10 cellular contexts compared by ENCODE assay signal in the genomic region with DNA sequence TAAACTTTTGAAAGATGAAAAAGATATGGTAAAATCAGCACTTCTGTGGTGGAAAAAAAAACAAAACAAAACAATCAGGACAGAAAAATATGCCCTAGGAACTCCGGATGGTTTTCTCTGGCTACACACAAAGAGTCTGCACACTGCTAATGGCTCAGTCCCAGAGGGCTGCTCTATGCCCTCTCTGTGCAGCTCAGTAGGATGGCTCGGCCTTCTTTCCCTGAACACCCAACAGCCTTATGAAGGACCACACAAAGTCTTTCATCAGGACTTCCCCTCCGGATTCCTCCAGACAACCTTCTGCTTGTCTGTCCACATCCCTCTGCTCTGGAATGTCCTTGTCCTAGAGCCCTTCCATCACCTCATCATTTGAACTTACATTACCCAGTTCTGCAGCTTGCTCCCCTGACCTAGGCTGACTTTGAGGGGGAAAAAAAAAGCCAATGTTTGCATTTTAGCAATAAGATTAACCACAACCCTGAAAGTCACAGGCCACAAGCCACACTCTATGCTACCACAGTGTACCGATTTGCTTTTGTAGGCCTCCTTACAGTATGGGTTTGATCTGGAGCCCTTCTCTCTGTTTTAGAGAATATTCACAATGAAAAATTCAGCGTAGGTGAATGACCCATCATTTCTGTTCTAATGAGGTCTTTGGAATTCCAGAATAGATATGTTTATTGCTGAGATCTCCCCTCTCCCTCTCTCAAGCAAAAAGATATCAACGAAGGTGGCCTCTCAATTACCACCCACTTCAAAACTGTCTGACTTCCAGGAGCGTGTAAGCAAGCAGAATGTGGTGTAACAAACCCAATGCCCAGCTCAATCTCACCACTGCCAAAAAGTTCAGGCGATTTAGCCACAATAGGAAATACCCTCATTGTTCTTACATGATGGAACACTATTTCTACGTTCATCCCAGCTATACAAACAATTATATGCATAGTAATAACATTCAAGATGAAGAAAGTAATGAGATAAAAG.
A peak's percentile ranks its signal among the peaks of the same experiment; 100 is the strongest.
DNase-seq lines count a peak whose midpoint lies in the region; ATAC-seq and TF ChIP-seq lines count a peak whose summit lies in the region.
"Had no signal": no experiment of that assay in that cellular context is flagged by ENCODE, and none has a peak within 500 bp of the region (broad histone marks: within the 10 kb centered on the region; RNA-seq: fewer than 3 reads in every experiment).

No MANE protein-coding gene starts in this region.

- DNase-seq in GM20000 (ENCODE audit: low spot score) (peak; percentile 47), NCI-H2171 treated with DMSO at 0.1 percent for 48 hours (lab: John Stamatoyannopoulos, UW) (no peak), NCI-H1417 treated with DMSO at 0.1 percent for 48 hours (lab: John Stamatoyannopoulos, UW) (no peak), NCI-H1436 (lab: John Stamatoyannopoulos, UW) (no peak), retina (no peak)
- DNase-seq in central memory CD8-positive, alpha-beta T cell (ENCODE audit: low spot score in 2 of 2), result no peak
- DNase-seq: DMS79 treated with DMSO at 0.1 percent for 48 hours, uterus had no signal

- no peak overlapping the region for H3K27ac Mint-ChIP-seq in central memory CD8-positive, alpha-beta T cell (ENCODE audit: low read depth)

- ATAC-seq in GM18520 (IDR thresholded peaks at IDR 0.05; ENCODE audit: unreplicated experiment) (peak; percentile 72), HG03196 (IDR thresholded peaks at IDR 0.05; ENCODE audit: unreplicated experiment) (peak; percentile 64)
- peak; percentile 52 for ATAC-seq in central memory CD8-positive, alpha-beta T cell (replicated peaks; ENCODE audit: extremely low read depth, poor library complexity, severe bottlenecking)

- no peaks in the 10 kb centered on the region for H3K27me3 Mint-ChIP-seq in central memory CD8-positive, alpha-beta T cell

- peaks cover 23% of the 10 kb centered on the region for H3K4me1 Mint-ChIP-seq in central memory CD8-positive, alpha-beta T cell

- peaks cover 3% of the 10 kb centered on the region for H3K36me3 Mint-ChIP-seq in central memory CD8-positive, alpha-beta T cell (ENCODE audit: insufficient read depth)

- peaks cover 6% of the 10 kb centered on the region for H3K9me3 Mint-ChIP-seq in central memory CD8-positive, alpha-beta T cell

- H3K4me3 Mint-ChIP-seq in central memory CD8-positive, alpha-beta T cell, result peak overlapping the region; percentile 12

- no peak for TF ChIP-seq CTCF in GM20000 (IDR thresholded peaks at IDR 0.05; ENCODE audit: extremely low read depth, missing control alignments)
